ENCODE assay signal across 26 cellular contexts in the genomic region with DNA sequence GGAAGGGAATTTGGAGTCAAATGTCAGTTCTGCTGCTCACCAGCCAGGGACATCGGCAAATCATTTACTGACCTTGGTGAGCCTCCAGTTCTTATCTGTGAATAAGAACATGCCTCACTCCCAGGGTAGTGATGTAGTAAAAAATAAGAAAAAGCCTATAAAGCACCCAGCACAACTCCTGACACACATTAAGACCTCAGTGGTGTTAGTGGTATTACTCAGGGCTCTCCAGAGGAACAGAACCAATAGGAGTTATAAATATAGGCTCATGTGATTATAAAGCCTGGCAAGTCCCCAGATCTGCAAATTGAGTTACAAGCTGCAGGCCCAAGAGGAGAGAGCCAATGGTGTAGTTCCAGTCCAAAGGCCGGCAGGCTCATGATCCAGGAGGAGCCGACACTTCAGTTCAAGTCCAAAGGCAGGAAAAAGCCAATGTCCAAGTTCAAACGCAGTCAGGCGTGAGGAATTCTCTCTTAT.
A peak's percentile ranks its signal among the peaks of the same experiment; 100 is the strongest.
DNase-seq lines count a peak whose midpoint lies in the region; ATAC-seq and TF ChIP-seq lines count a peak whose summit lies in the region.
"Had no signal": no experiment of that assay in that cellular context is flagged by ENCODE, and none has a peak within 500 bp of the region (broad histone marks: within the 10 kb centered on the region; RNA-seq: fewer than 3 reads in every experiment).

No MANE protein-coding gene starts in this region.

- H3K9me3 ChIP-seq in testis = no peaks in the 10 kb centered on the region
- H3K9me3 ChIP-seq in Karpas-422 (ENCODE audit: low read length) = no peaks in the 10 kb centered on the region
- peaks cover 0 to 4% of the 10 kb centered on the region in 2 donors for H3K9me3 ChIP-seq in ovary

- H2AFZ ChIP-seq in Karpas-422 (ENCODE audit: low read length) = no peak overlapping the region

- no peaks in the 10 kb centered on the region for H4K20me1 ChIP-seq in Karpas-422 (ENCODE audit: insufficient read depth, low read depth, low read length)

- TF ChIP-seq CTCF in choroid plexus epithelial cell (conservative IDR thresholded peaks at IDR 0.05; ENCODE audit: low read depth, low read length) (no peak), nephron (IDR thresholded peaks at IDR 0.05; ENCODE audit: unreplicated experiment in 3 of 3) (no peak), testis (IDR thresholded peaks at IDR 0.05) (no peak), ovary (IDR thresholded peaks at IDR 0.05) (no peak)

- no peaks in the 10 kb centered on the region for H3K27me3 Mint-ChIP-seq in nephron (ENCODE audit: low read depth)

- H3K9ac ChIP-seq in Karpas-422 (ENCODE audit: low read length) = no peak overlapping the region

- H3K27ac ChIP-seq in testis (peak overlapping the region in 1 of 2 donors; percentile 58), Karpas-422 (ENCODE audit: low read length) (no peak overlapping the region), ovary (no peak overlapping the region)
- H3K27ac ChIP-seq: cardiac muscle cell had no signal

- no peaks in the 10 kb centered on the region for H3K79me2 ChIP-seq in Karpas-422 (ENCODE audit: low read length)

- H3K4me3 ChIP-seq in choroid plexus epithelial cell (ENCODE audit: low read depth, low read length) (no peak overlapping the region), testis (no peak overlapping the region), Karpas-422 (ENCODE audit: low read length) (no peak overlapping the region), ovary (no peak overlapping the region)
- H3K4me3 ChIP-seq: cardiac muscle cell had no signal

- no peak for ATAC-seq in GM21423 (IDR thresholded peaks at IDR 0.05; ENCODE audit: unreplicated experiment)
- ATAC-seq: activated CD4-positive, alpha-beta T cell treated with anti-CD3 and anti-CD28 coated beads for 36 hours; activated T-cell treated with anti-CD3 and anti-CD28 coated beads, Interleukin-2, amount 50 U/mL, for 72 hours; Panc1 had no signal

- H3K4me1 ChIP-seq in testis (peaks cover 5% of the 10 kb centered on the region), Karpas-422 (ENCODE audit: low read length) (no peaks in the 10 kb centered on the region), ovary (ENCODE audit: insufficient read depth) (no peaks in the 10 kb centered on the region)

- DNase-seq in choroid plexus epithelial cell (ENCODE audit: low read depth) (peak; percentile 14), iris pigment epithelial cell (ENCODE audit: low read depth) (peak; percentile 38), testis (peak; percentile 41), Karpas-422 (no peak), activated gamma-delta T cell (lab: John Stamatoyannopoulos, UW) (no peak), ovary (no peak)
- DNase-seq: activated CD4-positive, alpha-beta T cell treated with anti-CD3 and anti-CD28 coated beads for 36 hours; activated CD8-positive, alpha-beta memory T cell treated with anti-CD3 and anti-CD28 coated beads for 24 hours; activated naive CD4-positive, alpha-beta T cell treated with anti-CD3 and anti-CD28 coated beads, Interleukin-2, amount 10 ng/mL, durations not matched to agents 7 days and 5 days; activated T-cell treated with anti-CD3 and anti-CD28 coated beads, Interleukin-2, amount 50 U/mL, for 72 hours; CD4-positive, CD25-positive, alpha-beta regulatory T cell; dermis blood vessel endothelial cell; H9; head of caudate nucleus; NCI-H1694 treated with DMSO at 0.1 percent for 48 hours; NCI-H2171 treated with DMSO at 0.1 percent for 48 hours; NCI-H524; NK-92 treated with Interleukin-12 subunit alpha and Interleukin-12 subunit beta, amount 100 ng/mL, for 24 hours; stimulated activated CD4-positive, alpha-beta T cell treated with anti-CD3 and anti-CD28 coated beads, Interleukin-12 subunit alpha, Interleukin-12 subunit beta, amount 100 ng/mL, for 4 hours; stimulated activated CD4-positive, alpha-beta T cell treated with anti-CD3 and anti-CD28 coated beads, Interleukin-4, amount 100 ng/mL, for 24 hours; stimulated activated naive CD4-positive, alpha-beta T cell had no signal

- no peak overlapping the region for H3K4me3 Mint-ChIP-seq in nephron
- H3K4me3 Mint-ChIP-seq: activated CD4-positive, alpha-beta T cell treated with anti-CD3 and anti-CD28 coated beads for 36 hours; activated naive CD4-positive, alpha-beta T cell treated with anti-CD3 and anti-CD28 coated beads, Interleukin-2, amount 10 ng/mL, durations not matched to agents 7 days and 5 days; activated T-cell treated with anti-CD3 and anti-CD28 coated beads, Interleukin-2, amount 50 U/mL, for 72 hours; CD4-positive, CD25-positive, alpha-beta regulatory T cell; H9; type B pancreatic cell had no signal

- TF ChIP-seq POLR2A in testis (IDR thresholded peaks at IDR 0.05) = no peak
- TF ChIP-seq POLR2A in ovary (IDR thresholded peaks at IDR 0.05) = no peak

- intact Hi-C loops in testis (cut with DNase I; ENCODE audit: low total_unique reads) = no loop called here
- intact Hi-C loops in ovary (cut with DNase I) = no loop called here

- H3K27me3 ChIP-seq in testis (no peaks in the 10 kb centered on the region), Karpas-422 (ENCODE audit: low read length) (no peaks in the 10 kb centered on the region), ovary (no peaks in the 10 kb centered on the region)
- H3K27me3 ChIP-seq: cardiac muscle cell had no signal

- no peaks in the 10 kb centered on the region for H3K36me3 Mint-ChIP-seq in nephron (ENCODE audit: low read depth)
- H3K36me3 Mint-ChIP-seq: activated naive CD4-positive, alpha-beta T cell treated with anti-CD3 and anti-CD28 coated beads, Interleukin-2, amount 10 ng/mL, durations not matched to agents 7 days and 5 days; type B pancreatic cell had no signal

- TF ChIP-seq EP300 in ovary (IDR thresholded peaks at IDR 0.05) = no peak

- H3K27ac Mint-ChIP-seq in nephron = peak overlapping the region; percentile 46 to 92 (median 48)
- H3K27ac Mint-ChIP-seq: activated CD4-positive, alpha-beta T cell treated with anti-CD3 and anti-CD28 coated beads for 36 hours; activated naive CD4-positive, alpha-beta T cell treated with anti-CD3 and anti-CD28 coated beads, Interleukin-2, amount 10 ng/mL, durations not matched to agents 7 days and 5 days; activated T-cell treated with anti-CD3 and anti-CD28 coated beads, Interleukin-2, amount 50 U/mL, for 72 hours; CD4-positive, CD25-positive, alpha-beta regulatory T cell; H9; type B pancreatic cell had no signal

- H3K9me3 Mint-ChIP-seq in nephron = peaks cover 12% of the 10 kb centered on the region
- H3K9me3 Mint-ChIP-seq: activated naive CD4-positive, alpha-beta T cell treated with anti-CD3 and anti-CD28 coated beads, Interleukin-2, amount 10 ng/mL, durations not matched to agents 7 days and 5 days; activated T-cell treated with anti-CD3 and anti-CD28 coated beads, Interleukin-2, amount 50 U/mL, for 72 hours had no signal

- H3K4me2 ChIP-seq in Karpas-422 (ENCODE audit: low read depth, low read length, poor library complexity, severe bottlenecking) = no peak overlapping the region

- WGBS in testis, 2 donors = 59 to 64% methylated on average over 5 of the region's 5 CpGs
- WGBS in ovary, 3 donors = 67 to 70% (median 68%) methylated on average over 5 of the region's 5 CpGs

- no peaks in the 10 kb centered on the region for H3K36me3 ChIP-seq in testis (ENCODE audit: low read depth, missing control alignments)
- H3K36me3 ChIP-seq in Karpas-422 (ENCODE audit: insufficient read depth, low read length) = no peaks in the 10 kb centered on the region
- no peaks in the 10 kb centered on the region for H3K36me3 ChIP-seq in ovary
- H3K36me3 ChIP-seq: cardiac muscle cell had no signal

- H3K4me1 Mint-ChIP-seq in nephron = peaks cover 5% of the 10 kb centered on the region
- H3K4me1 Mint-ChIP-seq: activated CD4-positive, alpha-beta T cell treated with anti-CD3 and anti-CD28 coated beads for 36 hours; activated naive CD4-positive, alpha-beta T cell treated with anti-CD3 and anti-CD28 coated beads, Interleukin-2, amount 10 ng/mL, durations not matched to agents 7 days and 5 days; CD4-positive, CD25-positive, alpha-beta regulatory T cell; H9 had no signal

- no peaks in the 10 kb centered on the region for H3K9me2 ChIP-seq in Karpas-422 (replicated peaks; ENCODE audit: insufficient read depth, low read length)

Comparison
In these comparisons a context has a peak if more than half of its experiments do, and no peak if none do; other contexts are left out.
1. DNase-seq: peak in choroid plexus epithelial cell (single experiment), iris pigment epithelial cell (single experiment) and testis (single experiment); none in Karpas-422 (single experiment), activated gamma-delta T cell (single experiment) and ovary (0 of 5).